ENCODE assay signal across 20 cellular contexts in genomic region chr3:123668906-123669305, GRCh38.
A peak's percentile ranks its signal among the peaks of the same experiment; 100 is the strongest.
DNase-seq lines count a peak whose midpoint lies in the region; ATAC-seq and TF ChIP-seq lines count a peak whose summit lies in the region.
"Had no signal": no experiment of that assay in that cellular context is flagged by ENCODE, and none has a peak within 500 bp of the region (broad histone marks: within the 10 kb centered on the region; RNA-seq: fewer than 3 reads in every experiment).

No MANE protein-coding gene starts in this region.

- no peak overlapping the region for H2BK15ac ChIP-seq in H9 (ENCODE audit: low read depth, low read length)

- H3K9me3 ChIP-seq in esophagus muscularis mucosa (no peaks in the 10 kb centered on the region), muscle layer of colon (ENCODE audit: low read length) (no peaks in the 10 kb centered on the region), upper lobe of left lung (no peaks in the 10 kb centered on the region), H9 (ENCODE audit: control insufficient read depth, low read depth, low read length) (no peaks in the 10 kb centered on the region)
- H3K9me3 ChIP-seq: BE2C had no signal

- H4K20me1 ChIP-seq in H9 (ENCODE audit: control insufficient read depth, insufficient read depth, insufficient read length): no peaks in the 10 kb centered on the region

- CTCF ChIA-PET in activated CD4-positive, alpha-beta memory T cell treated with anti-CD3 and anti-CD28 coated beads, Interleukin-2, amount 10 ng/mL, durations not matched to agents 7 days and 5 days (lab: Charles Lee): no interaction called here

- no peak overlapping the region for H2AK5ac ChIP-seq in H9 (ENCODE audit: insufficient read length, low read length)

- H3K18ac ChIP-seq in H9 (ENCODE audit: insufficient read length, low read depth, low read length): no peak overlapping the region

- POLR2A ChIA-PET in activated CD4-positive, alpha-beta memory T cell treated with anti-CD3 and anti-CD28 coated beads, Interleukin-2, amount 10 ng/mL, durations not matched to agents 7 days and 5 days (lab: Charles Lee): no interaction called here

- H3K9ac ChIP-seq in muscle layer of colon (ENCODE audit: low read length) (peak overlapping the region; percentile 17), H9 (ENCODE audit: extremely low read depth, insufficient read length, low read length) (no peak overlapping the region)
- H3K9ac ChIP-seq: GM23248 had no signal

- no peaks in the 10 kb centered on the region for H3K79me1 ChIP-seq in H9 (ENCODE audit: insufficient read depth, low read depth, low read length, poor library complexity, severe bottlenecking)

- no peaks in the 10 kb centered on the region for H3K23me2 ChIP-seq in H9 (ENCODE audit: insufficient read length, low read depth, low read length, poor library complexity, severe bottlenecking)

- no peak overlapping the region for H3K4ac ChIP-seq in H9 (ENCODE audit: low read depth, low read length)

- no peak overlapping the region for H2BK12ac ChIP-seq in H9 (ENCODE audit: insufficient read length, low read depth, low read length)

- H3K23ac ChIP-seq in H9 (ENCODE audit: insufficient read length, low read depth, low read length): no peak overlapping the region

- peaks cover 0 to 60% (median 26%) of the 10 kb centered on the region in 4 donors for H3K36me3 ChIP-seq in esophagus muscularis mucosa
- H3K36me3 ChIP-seq in muscle layer of colon (ENCODE audit: insufficient read depth, low read length): peaks cover 64% of the 10 kb centered on the region
- H3K36me3 ChIP-seq in upper lobe of left lung: peaks cover 7 to 34% (median 10%) of the 10 kb centered on the region in 4 donors
- H3K36me3 ChIP-seq: BE2C had no signal

- TF ChIP-seq EP300 in esophagus muscularis mucosa (IDR thresholded peaks at IDR 0.05): no peak
- no peak for TF ChIP-seq EP300 in upper lobe of left lung (IDR thresholded peaks at IDR 0.05)

- H3K14ac ChIP-seq in H9 (ENCODE audit: insufficient read depth, low read length): no peak overlapping the region

- H3K4me3 ChIP-seq in esophagus muscularis mucosa: no peak overlapping the region
- no peak overlapping the region for H3K4me3 ChIP-seq in muscle layer of colon (ENCODE audit: low read depth in 1 of 2, low read length in 2 of 2)
- no peak overlapping the region for H3K4me3 ChIP-seq in upper lobe of left lung
- H3K4me3 ChIP-seq: GM23248 had no signal

- no peak overlapping the region for H4K8ac ChIP-seq in H9 (replicated peaks; ENCODE audit: insufficient read length, low read depth, low read length)

- H3K27ac ChIP-seq in esophagus muscularis mucosa (replicated peaks in 1 of 4): peak overlapping the region; percentile 94 to 97 (median 96)
- no peak overlapping the region for H3K27ac ChIP-seq in muscle layer of colon (ENCODE audit: low read depth, low read length)
- peak overlapping the region; percentile 18 to 60 (median 25) for H3K27ac ChIP-seq in upper lobe of left lung
- no peak overlapping the region for H3K27ac ChIP-seq in H9 (ENCODE audit: insufficient read length, low read depth, low read length)

- H3T11ph ChIP-seq in H9 (ENCODE audit: low read length): no peak overlapping the region

- no peak for TF ChIP-seq POLR2A in esophagus muscularis mucosa (IDR thresholded peaks at IDR 0.05; ENCODE audit: low read depth)
- TF ChIP-seq POLR2A in upper lobe of left lung (IDR thresholded peaks at IDR 0.05): no peak

- H2AFZ ChIP-seq in H9 (ENCODE audit: low read length): no peak overlapping the region
- H2AFZ ChIP-seq: GM23248 had no signal

- peaks cover 23% of the 10 kb centered on the region for H3K4me1 Mint-ChIP-seq in HFFc6 (ENCODE audit: low read depth)
- no peaks in the 10 kb centered on the region for H3K4me1 Mint-ChIP-seq in natural killer cell
- peaks cover 4 to 6% of the 10 kb centered on the region in 2 experiments for H3K4me1 Mint-ChIP-seq in H9
- peaks cover 4% of the 10 kb centered on the region for H3K4me1 Mint-ChIP-seq in activated CD4-positive, alpha-beta memory T cell treated with anti-CD3 and anti-CD28 coated beads, Interleukin-2, amount 10 ng/mL, durations not matched to agents 7 days and 5 days

- H3K4me1 ChIP-seq in esophagus muscularis mucosa (peaks cover 24 to 99% (median 98%) of the 10 kb centered on the region in 4 donors), muscle layer of colon (ENCODE audit: insufficient read depth, low read length) (peaks cover 71% of the 10 kb centered on the region), upper lobe of left lung (peaks cover 15 to 28% (median 20%) of the 10 kb centered on the region in 4 donors), H9 (ENCODE audit: insufficient read depth, low read length) (no peaks in the 10 kb centered on the region)

- H3K27ac Mint-ChIP-seq in HFFc6 (peak overlapping the region; percentile 12; the same call in 1 of the 2 replicates), natural killer cell (no peak overlapping the region), H9 (no peak overlapping the region)
- H3K27ac Mint-ChIP-seq in activated CD4-positive, alpha-beta memory T cell treated with anti-CD3 and anti-CD28 coated beads, Interleukin-2, amount 10 ng/mL, durations not matched to agents 7 days and 5 days: no peak overlapping the region
- H3K27ac Mint-ChIP-seq: CD4-positive, alpha-beta memory T cell had no signal

- 49% methylated on average over 8 of the region's 8 CpGs for WGBS in esophagus muscularis mucosa
- 79 to 81% methylated on average over 3 to 8 of the region's 8 CpGs for WGBS in upper lobe of left lung, 2 donors
- no CpG with 5 or more reads among the region's 8 CpGs for WGBS in H9 (ENCODE audit: extremely low coverage, insufficient read length, low lambda C conversion rate)

- peaks cover 2% of the 10 kb centered on the region; the same call in 1 of the 2 replicates for H3K9me3 Mint-ChIP-seq in HFFc6
- no peaks in the 10 kb centered on the region for H3K9me3 Mint-ChIP-seq in natural killer cell
- no peaks in the 10 kb centered on the region for H3K9me3 Mint-ChIP-seq in H9
- H3K9me3 Mint-ChIP-seq in activated CD4-positive, alpha-beta memory T cell treated with anti-CD3 and anti-CD28 coated beads, Interleukin-2, amount 10 ng/mL, durations not matched to agents 7 days and 5 days: no peaks in the 10 kb centered on the region

- no peak overlapping the region for H4K91ac ChIP-seq in H9 (ENCODE audit: insufficient read length, low read depth, low read length)

- no peak overlapping the region for H2BK120ac ChIP-seq in H9 (ENCODE audit: low read depth, low read length, poor library complexity, severe bottlenecking)

- no peaks in the 10 kb centered on the region for H3K79me2 ChIP-seq in H9 (ENCODE audit: insufficient read depth, low read length)

- H3K27me3 Mint-ChIP-seq in HFFc6 (ENCODE audit: insufficient read depth): peaks cover 17% of the 10 kb centered on the region
- H3K27me3 Mint-ChIP-seq in natural killer cell (ENCODE audit: low read depth in 2 of 2): peaks cover 0 to 9% of the 10 kb centered on the region in 2 donors
- H3K27me3 Mint-ChIP-seq in H9 (ENCODE audit: low read depth): peaks cover 4% of the 10 kb centered on the region
- peaks cover 22% of the 10 kb centered on the region for H3K27me3 Mint-ChIP-seq in activated CD4-positive, alpha-beta memory T cell treated with anti-CD3 and anti-CD28 coated beads, Interleukin-2, amount 10 ng/mL, durations not matched to agents 7 days and 5 days

- no peak overlapping the region for H3K4me3 Mint-ChIP-seq in HFFc6
- no peak overlapping the region for H3K4me3 Mint-ChIP-seq in natural killer cell
- H3K4me3 Mint-ChIP-seq in H9: no peak overlapping the region
- H3K4me3 Mint-ChIP-seq in activated CD4-positive, alpha-beta memory T cell treated with anti-CD3 and anti-CD28 coated beads, Interleukin-2, amount 10 ng/mL, durations not matched to agents 7 days and 5 days: no peak overlapping the region
- H3K4me3 Mint-ChIP-seq: CD4-positive, alpha-beta memory T cell had no signal

- TF ChIP-seq CTCF in HFFc6 (IDR thresholded peaks at IDR 0.05): no peak
- no peak for TF ChIP-seq CTCF in esophagus muscularis mucosa (IDR thresholded peaks at IDR 0.05)
- no peak for TF ChIP-seq CTCF in upper lobe of left lung (IDR thresholded peaks at IDR 0.05)
- TF ChIP-seq CTCF in natural killer cell (IDR thresholded peaks at IDR 0.05): no peak
- no peak for TF ChIP-seq CTCF in H9 (conservative IDR thresholded peaks at IDR 0.05)

- no peaks in the 10 kb centered on the region for H3K27me3 ChIP-seq in esophagus muscularis mucosa
- H3K27me3 ChIP-seq in muscle layer of colon (ENCODE audit: control insufficient read depth in 1 of 2, insufficient read depth in 2 of 2, low read length in 2 of 2): no peaks in the 10 kb centered on the region
- H3K27me3 ChIP-seq in upper lobe of left lung: no peaks in the 10 kb centered on the region
- no peaks in the 10 kb centered on the region for H3K27me3 ChIP-seq in H9 (ENCODE audit: insufficient read depth, low read length)
- H3K27me3 ChIP-seq: BE2C had no signal

- no peak overlapping the region for H2BK20ac ChIP-seq in H9 (ENCODE audit: low read depth, low read length, poor library complexity, severe bottlenecking)

- ATAC-seq in upper lobe of left lung (ENCODE audit: low FRiP score in 2 of 2): no peak
- no peak for ATAC-seq in natural killer cell
- ATAC-seq: Panc1, Right ventricle myocardium inferior had no signal

- no peak overlapping the region for H3K56ac ChIP-seq in H9 (ENCODE audit: insufficient read length, low read depth, low read length)

- H4K5ac ChIP-seq in H9 (ENCODE audit: insufficient read length, low read depth, low read length): no peak overlapping the region

- H3K4me2 ChIP-seq in H9 (ENCODE audit: insufficient read depth, insufficient read length, low read length): no peak overlapping the region

- H3K36me3 Mint-ChIP-seq in HFFc6 (ENCODE audit: low read depth) (peaks cover 70% of the 10 kb centered on the region), natural killer cell (no peaks in the 10 kb centered on the region), H9 (ENCODE audit: insufficient read depth in 1 of 3, low read depth in 3 of 3) (peaks cover 0 to 5% (median 3%) of the 10 kb centered on the region in 3 experiments; a peak in 3 of 7 replicates)
- no peaks in the 10 kb centered on the region for H3K36me3 Mint-ChIP-seq in activated CD4-positive, alpha-beta memory T cell treated with anti-CD3 and anti-CD28 coated beads, Interleukin-2, amount 10 ng/mL, durations not matched to agents 7 days and 5 days (ENCODE audit: low read depth)
- H3K36me3 Mint-ChIP-seq: CD4-positive, alpha-beta memory T cell had no signal

- no peak overlapping the region for H2BK5ac ChIP-seq in H9 (ENCODE audit: insufficient read length, low read length)

- intact Hi-C loops in esophagus muscularis mucosa (cut with DNase I) (no loop called here), natural killer cell (cut with micrococcal nuclease) (no loop called here)

- no peak for DNase-seq in HFFc6
- no peak for DNase-seq in esophagus muscularis mucosa (ENCODE audit: extremely low spot score)
- DNase-seq in upper lobe of left lung: no peak
- DNase-seq in natural killer cell: no peak
- no peak for DNase-seq in H9
- DNase-seq in activated CD4-positive, alpha-beta memory T cell treated with anti-CD3 and anti-CD28 coated beads, Interleukin-2, amount 10 ng/mL, durations not matched to agents 7 days and 5 days: no peak
- DNase-seq: BE2C; Calu3; CD4-positive, alpha-beta memory T cell; GF-D8; GM23248; HCEC 1CT; NCI-H1092 treated with DMSO at 0.1 percent for 48 hours; NCI-H146; NCI-H2029 treated with DMSO at 0.1 percent for 48 hours; NCI-H2171 treated with DMSO at 0.1 percent for 48 hours; NCI-H446 treated with DMSO at 0.1 percent for 48 hours had no signal

Comparison
In these comparisons a context has a peak if more than half of its experiments do, and no peak if none do; other contexts are left out.
1. H3K27ac ChIP-seq: peak in esophagus muscularis mucosa (4 of 4) and upper lobe of left lung (4 of 4); none in muscle layer of colon (single experiment) and H9 (single experiment).